8 cellular contexts compared by ENCODE assay signal in the genomic region with DNA sequence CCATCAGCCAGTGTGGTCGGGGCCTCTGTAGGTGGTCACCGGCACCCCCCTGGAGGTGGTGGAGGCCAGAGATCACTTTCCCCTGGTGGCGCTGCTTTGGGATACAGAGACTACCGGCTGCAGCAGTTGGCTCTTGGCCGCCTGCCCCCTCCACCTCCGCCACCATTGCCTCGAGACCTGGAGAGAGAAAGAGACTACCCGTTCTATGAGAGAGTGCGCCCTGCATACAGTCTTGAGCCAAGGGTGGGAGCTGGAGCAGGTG. TPM values are rescaled to one million over a fixed set of nuclear protein-coding genes. Genes with fewer than 3 reads are reported as not detected.
DNase-seq lines count a peak whose midpoint lies in the region; ATAC-seq and TF ChIP-seq lines count a peak whose summit lies in the region.

No MANE protein-coding gene starts in this region.

- H3K36me3 ChIP-seq in cardiac muscle cell (peaks cover 19% of the 10 kb centered on the region), left lung (peaks cover 0 to 20% of the 10 kb centered on the region in 2 donors), upper lobe of right lung (peaks cover 39% of the 10 kb centered on the region)

- DNase-seq in cardiac muscle cell (ENCODE audit: low read depth in 1 of 2, low spot score in 1 of 2), result no peak
- DNase-seq in Right ventricle myocardium inferior (ENCODE audit: missing footprints), result no peak
- no peak for DNase-seq in astrocyte of the spinal cord (ENCODE audit: low read depth, low spot score)
- no peak for DNase-seq in left lung
- DNase-seq in upper lobe of right lung, result peak; percentile 65
- DNase-seq in LoVo (ENCODE audit: low spot score), result no peak
- no peak for DNase-seq in omental fat pad (ENCODE audit: low spot score)

- peaks cover 40% of the 10 kb centered on the region for H3K4me1 ChIP-seq in cardiac muscle cell (ENCODE audit: low read depth)
- peaks cover 31 to 66% of the 10 kb centered on the region in 2 donors for H3K4me1 ChIP-seq in left lung
- H3K4me1 ChIP-seq in upper lobe of right lung, result peaks cover 61% of the 10 kb centered on the region

- ATAC-seq in Right ventricle myocardium inferior (no peak), left lung (no peak), upper lobe of right lung (no peak), HG02642 (IDR thresholded peaks at IDR 0.05; ENCODE audit: poor library complexity, unreplicated experiment) (no peak), omental fat pad (ENCODE audit: low FRiP score) (no peak)

- in situ Hi-C loops in astrocyte of the spinal cord (cut with HindIII; ENCODE audit: low sequenced_read_pairs), result no loop called here

- peak overlapping the region; percentile 90 for H3K4me3 ChIP-seq in cardiac muscle cell
- H3K4me3 ChIP-seq in astrocyte of the spinal cord (ENCODE audit: low read depth, low read length), result peak overlapping the region; percentile 97
- peak overlapping the region; percentile 65 to 98 for H3K4me3 ChIP-seq in left lung
- peak overlapping the region; percentile 94 for H3K4me3 ChIP-seq in upper lobe of right lung

- H3K9me3 ChIP-seq in cardiac muscle cell (ENCODE audit: low read depth) (no peaks in the 10 kb centered on the region), left lung (no peaks in the 10 kb centered on the region), upper lobe of right lung (no peaks in the 10 kb centered on the region)

- TF ChIP-seq CTCF in cardiac muscle cell (IDR thresholded peaks at IDR 0.05; ENCODE audit: low read depth, low read length), result no peak
- TF ChIP-seq CTCF in astrocyte of the spinal cord (IDR thresholded peaks at IDR 0.05; ENCODE audit: low read depth, low read length), result no peak
- no peak for TF ChIP-seq CTCF in left lung (IDR thresholded peaks at IDR 0.05)
- TF ChIP-seq CTCF in upper lobe of right lung (IDR thresholded peaks at IDR 0.05), result no peak
- no peak for TF ChIP-seq CTCF in omental fat pad (IDR thresholded peaks at IDR 0.05)

- H3K27ac ChIP-seq in cardiac muscle cell (peak overlapping the region; percentile 99), left lung (peak overlapping the region in 1 of 2 donors; percentile 99), upper lobe of right lung (peak overlapping the region; percentile 97)

- no peaks in the 10 kb centered on the region for H3K27me3 ChIP-seq in cardiac muscle cell
- no peaks in the 10 kb centered on the region for H3K27me3 ChIP-seq in left lung
- no peaks in the 10 kb centered on the region for H3K27me3 ChIP-seq in upper lobe of right lung

- intact Hi-C loops in Right ventricle myocardium inferior (cut with DNase I) (no loop called here), left lung (cut with DNase I) (no loop called here), upper lobe of right lung (cut with DNase I) (no loop called here)

RNA-seq across cellular contexts. Expression of a gene that starts 1.0 kb away (rescaled TPM):
- total RNA-seq in cardiac muscle cell (38.2 and 73.4 TPM in 2 replicates), Right ventricle myocardium inferior (14.7 TPM), left lung (10 to 100 TPM; 20.6 to 24.3 TPM), upper lobe of right lung (22.1 TPM), omental fat pad (10 to 100 TPM; 28.7 to 55.0 (median 35.1) TPM)
- 8.5 and 15.0 TPM in 2 replicates for polyA plus RNA-seq in cardiac muscle cell

RNA-seq across cellular contexts. Expression of a gene that starts 50.7 kb away (rescaled TPM):
- total RNA-seq in cardiac muscle cell, result 0.21 and 0.66 TPM in 2 replicates
- 0.87 and 0.91 TPM in 2 replicates for polyA plus RNA-seq in cardiac muscle cell
- total RNA-seq in Right ventricle myocardium inferior, result 2.6 TPM
- 10 to 100 TPM; 12.0 to 40.5 TPM for total RNA-seq in left lung
- 15.9 TPM for total RNA-seq in upper lobe of right lung
- 10 to 100 TPM in 1 of 4 donors, 1 to 10 TPM in 3; 9.1 to 19.8 (median 9.7) TPM for total RNA-seq in omental fat pad
